ENCODE assay signal across 18 cellular contexts in the genomic region with DNA sequence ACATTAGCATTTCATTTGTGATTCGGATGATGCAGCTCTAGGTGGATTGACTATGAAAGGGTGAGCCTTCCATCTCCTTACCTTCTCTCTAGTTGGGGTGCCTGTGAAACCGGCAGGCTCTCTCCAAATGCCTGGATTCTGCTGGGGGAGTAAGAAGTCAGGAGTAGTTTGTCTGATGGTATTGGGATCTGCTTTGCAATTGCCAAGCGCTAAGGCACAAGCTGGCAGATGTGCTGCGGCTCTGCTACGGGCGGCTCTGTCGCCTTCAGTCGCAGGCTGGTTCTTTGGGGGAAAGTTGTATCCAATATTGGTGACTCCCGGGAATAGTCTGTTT. TPM values are rescaled to one million over a fixed set of nuclear protein-coding genes. Genes with fewer than 3 reads are reported as not detected.
DNase-seq lines count a peak whose midpoint lies in the region; ATAC-seq, FAIRE-seq and TF ChIP-seq lines count a peak whose summit lies in the region.
"Had no signal": no experiment of that assay in that cellular context is flagged by ENCODE, and none has a peak within 500 bp of the region (broad histone marks: within the 10 kb centered on the region; RNA-seq: fewer than 3 reads in every experiment).

No MANE protein-coding gene starts in this region.

- no peak overlapping the region for H3K56ac ChIP-seq in H9 (ENCODE audit: insufficient read length, low read depth, low read length)

- no peaks in the 10 kb centered on the region for H3K27me3 Mint-ChIP-seq in H9 (ENCODE audit: low read depth)

- peak overlapping the region; percentile 79 to 91 for H3K4me3 Mint-ChIP-seq in H9
- H3K4me3 Mint-ChIP-seq: activated CD8-positive, alpha-beta memory T cell treated with anti-CD3 and anti-CD28 coated beads, Interleukin-2, amount 10 ng/mL, durations not matched to agents 7 days and 5 days; activated naive CD4-positive, alpha-beta T cell treated with anti-CD3 and anti-CD28 coated beads, Interleukin-2, amount 10 ng/mL, durations not matched to agents 7 days and 5 days; IgD-negative memory B cell; immature natural killer cell had no signal

- ATAC-seq in HG03378 (IDR thresholded peaks at IDR 0.05; ENCODE audit: unreplicated experiment): no peak
- ATAC-seq: activated CD8-positive, alpha-beta memory T cell treated with anti-CD3 and anti-CD28 coated beads, Interleukin-2, amount 10 ng/mL, durations not matched to agents 7 days and 5 days; esophagus mucosa had no signal

- H3K4me3 ChIP-seq in neuronal stem cell (ENCODE audit: low read length in 2 of 2): peak overlapping the region; percentile 39 to 53
- H3K4me3 ChIP-seq: SK-N-MC, uterus had no signal

- no peaks in the 10 kb centered on the region for H3K9me3 Mint-ChIP-seq in H9
- H3K9me3 Mint-ChIP-seq: activated naive CD4-positive, alpha-beta T cell treated with anti-CD3 and anti-CD28 coated beads, Interleukin-2, amount 10 ng/mL, durations not matched to agents 7 days and 5 days had no signal

- H3K79me1 ChIP-seq in H9 (ENCODE audit: insufficient read depth, low read depth, low read length, poor library complexity, severe bottlenecking) (no peaks in the 10 kb centered on the region), neuronal stem cell (ENCODE audit: low read depth, low read length) (no peaks in the 10 kb centered on the region)

- H3K18ac ChIP-seq in H9 (ENCODE audit: insufficient read length, low read depth, low read length): peak overlapping the region; percentile 30
- H3K18ac ChIP-seq in neuronal stem cell (ENCODE audit: low read length): peak overlapping the region; percentile 23

- peaks cover 24% of the 10 kb centered on the region; the same call in 1 of the 2 replicates for H3K79me2 ChIP-seq in H9 (ENCODE audit: insufficient read depth, low read length)

- H3K23me2 ChIP-seq in H9 (ENCODE audit: insufficient read length, low read depth, low read length, poor library complexity, severe bottlenecking): peaks cover 10% of the 10 kb centered on the region

- H2BK12ac ChIP-seq in H9 (ENCODE audit: insufficient read length, low read depth, low read length): no peak overlapping the region
- H2BK12ac ChIP-seq in neuronal stem cell (ENCODE audit: low read length): no peak overlapping the region

- H3K9me3 ChIP-seq in H9 (ENCODE audit: control insufficient read depth, low read depth, low read length) (no peaks in the 10 kb centered on the region), neuronal stem cell (replicated peaks in 1 of 2; ENCODE audit: control insufficient read depth in 2 of 2, insufficient read depth in 1 of 2, low read depth in 1 of 2, low read length in 2 of 2) (no peaks in the 10 kb centered on the region)
- H3K9me3 ChIP-seq: uterus had no signal

- H3K27ac Mint-ChIP-seq in H9: peak overlapping the region; percentile 98 to 100 (median 98)
- H3K27ac Mint-ChIP-seq: activated CD8-positive, alpha-beta memory T cell treated with anti-CD3 and anti-CD28 coated beads, Interleukin-2, amount 10 ng/mL, durations not matched to agents 7 days and 5 days; activated naive CD4-positive, alpha-beta T cell treated with anti-CD3 and anti-CD28 coated beads, Interleukin-2, amount 10 ng/mL, durations not matched to agents 7 days and 5 days; IgD-negative memory B cell; immature natural killer cell had no signal

- no peaks in the 10 kb centered on the region for H4K20me1 ChIP-seq in H9 (ENCODE audit: control insufficient read depth, insufficient read depth, insufficient read length)

- peaks cover 0 to 9% (median 3%) of the 10 kb centered on the region in 3 experiments; a peak in 4 of 7 replicates for H3K36me3 Mint-ChIP-seq in H9 (ENCODE audit: insufficient read depth in 1 of 3, low read depth in 3 of 3)
- H3K36me3 Mint-ChIP-seq: activated CD8-positive, alpha-beta memory T cell treated with anti-CD3 and anti-CD28 coated beads, Interleukin-2, amount 10 ng/mL, durations not matched to agents 7 days and 5 days; activated naive CD4-positive, alpha-beta T cell treated with anti-CD3 and anti-CD28 coated beads, Interleukin-2, amount 10 ng/mL, durations not matched to agents 7 days and 5 days; IgD-negative memory B cell; immature natural killer cell had no signal

- H4K91ac ChIP-seq in H9 (ENCODE audit: insufficient read length, low read depth, low read length) (no peak overlapping the region), neuronal stem cell (ENCODE audit: low read depth, low read length, poor library complexity) (no peak overlapping the region)

- no peak for FAIRE-seq in GM12892 (lab: Jason Lieb, UNC)
- no peak for FAIRE-seq in D721Med (lab: Jason Lieb, UNC)

- no peaks in the 10 kb centered on the region; the same call in 1 of the 2 replicates for H3K27me3 ChIP-seq in H9 (ENCODE audit: insufficient read depth, low read length)
- no peaks in the 10 kb centered on the region for H3K27me3 ChIP-seq in neuronal stem cell (ENCODE audit: control insufficient read depth in 3 of 3, insufficient read depth in 3 of 3, low read depth in 1 of 3, low read length in 3 of 3)
- H3K27me3 ChIP-seq: uterus had no signal

- peak; percentile 83 for DNase-seq in H9
- DNase-seq in NCI-H69 (lab: John Stamatoyannopoulos, UW): peak; percentile 94
- peak; percentile 90 for DNase-seq in iPS DF 19.7 (ENCODE audit: low read depth, low spot score)
- DNase-seq in neuronal stem cell (ENCODE audit: low spot score): no peak
- DNase-seq in stimulated activated CD4-positive, alpha-beta T cell treated with anti-CD3 and anti-CD28 coated beads, Interleukin-2, amount 100 ng/mL, for 48 hours: no peak
- DNase-seq in GM12892 (ENCODE audit: insufficient read length): no peak
- no peak for DNase-seq in D721Med (ENCODE audit: insufficient read length, low spot score)
- DNase-seq: activated CD8-positive, alpha-beta memory T cell treated with anti-CD3 and anti-CD28 coated beads, Interleukin-2, amount 10 ng/mL, durations not matched to agents 7 days and 5 days; activated naive CD4-positive, alpha-beta T cell treated with anti-CD3 and anti-CD28 coated beads, Interleukin-2, amount 10 ng/mL, durations not matched to agents 7 days and 5 days; central memory CD4-positive, alpha-beta T cell; DMS 273 treated with DMSO at 0.1 percent for 48 hours; immature natural killer cell; NCI-H1436; uterus had no signal

- H2AK5ac ChIP-seq in H9 (ENCODE audit: insufficient read length, low read length) (no peak overlapping the region), neuronal stem cell (ENCODE audit: low read depth, low read length) (no peak overlapping the region)

- H2BK15ac ChIP-seq in H9 (ENCODE audit: low read depth, low read length) (no peak overlapping the region), neuronal stem cell (ENCODE audit: low read length) (no peak overlapping the region)

- no peak overlapping the region for H4K5ac ChIP-seq in H9 (ENCODE audit: insufficient read length, low read depth, low read length)

- no peaks in the 10 kb centered on the region for H3K36me3 ChIP-seq in neuronal stem cell (replicated peaks in 1 of 2; ENCODE audit: control insufficient read depth in 2 of 2, insufficient read depth in 2 of 2, low read length in 2 of 2)
- H3K36me3 ChIP-seq: uterus had no signal

- no peak overlapping the region for H2BK20ac ChIP-seq in H9 (ENCODE audit: low read depth, low read length, poor library complexity, severe bottlenecking)

- peaks cover 69 to 73% of the 10 kb centered on the region in 2 experiments for H3K4me1 Mint-ChIP-seq in H9
- H3K4me1 Mint-ChIP-seq: activated naive CD4-positive, alpha-beta T cell treated with anti-CD3 and anti-CD28 coated beads, Interleukin-2, amount 10 ng/mL, durations not matched to agents 7 days and 5 days; immature natural killer cell had no signal

- H3K9ac ChIP-seq in H9 (ENCODE audit: extremely low read depth, insufficient read length, low read length): peak overlapping the region; percentile 86
- no peak overlapping the region for H3K9ac ChIP-seq in neuronal stem cell (ENCODE audit: low read depth, low read length, poor library complexity)

- no peak overlapping the region for H3K23ac ChIP-seq in H9 (ENCODE audit: insufficient read length, low read depth, low read length)
- no peak overlapping the region for H3K23ac ChIP-seq in neuronal stem cell (ENCODE audit: low read depth, low read length, poor library complexity)

- H3T11ph ChIP-seq in H9 (ENCODE audit: low read length): no peak overlapping the region

- H2BK5ac ChIP-seq in H9 (ENCODE audit: insufficient read length, low read length) (no peak overlapping the region), neuronal stem cell (ENCODE audit: low read length) (no peak overlapping the region)

- H2BK120ac ChIP-seq in H9 (ENCODE audit: low read depth, low read length, poor library complexity, severe bottlenecking): peak overlapping the region; percentile 51
- H2BK120ac ChIP-seq in neuronal stem cell (ENCODE audit: low read depth, low read length): no peak overlapping the region

- H4K8ac ChIP-seq in H9 (replicated peaks; ENCODE audit: insufficient read length, low read depth, low read length) (no peak overlapping the region), neuronal stem cell (ENCODE audit: low read depth, low read length) (no peak overlapping the region)

- H3K14ac ChIP-seq in H9 (ENCODE audit: insufficient read depth, low read length): peak overlapping the region; percentile 29; the same call in 1 of the 2 replicates
- no peak overlapping the region for H3K14ac ChIP-seq in neuronal stem cell (ENCODE audit: low read length)

- TF ChIP-seq CTCF in H9 (conservative IDR thresholded peaks at IDR 0.05): no peak
- no peak for TF ChIP-seq CTCF in D721Med (IDR thresholded peaks at IDR 0.05; ENCODE audit: insufficient read depth, missing control alignments)

- peaks cover 6% of the 10 kb centered on the region; the same call in 1 of the 2 replicates for H3K4me1 ChIP-seq in H9 (ENCODE audit: insufficient read depth, low read length)
- H3K4me1 ChIP-seq in neuronal stem cell (ENCODE audit: control insufficient read depth in 2 of 2, insufficient read depth in 1 of 2, low read depth in 1 of 2, low read length in 2 of 2): peaks cover 3 to 12% of the 10 kb centered on the region in 2 donors
- H3K4me1 ChIP-seq: uterus had no signal

- H3K4ac ChIP-seq in H9 (ENCODE audit: low read depth, low read length) (no peak overlapping the region), neuronal stem cell (ENCODE audit: low read length) (no peak overlapping the region)

- H3K27ac ChIP-seq in H9 (ENCODE audit: insufficient read length, low read depth, low read length): peak overlapping the region; percentile 93
- peak overlapping the region; percentile 75 for H3K27ac ChIP-seq in neuronal stem cell (replicated peaks; ENCODE audit: low read length)
- H3K27ac ChIP-seq: SK-N-MC, uterus had no signal

- peak overlapping the region; percentile 74 for H3K4me2 ChIP-seq in H9 (ENCODE audit: insufficient read depth, insufficient read length, low read length)
- peak overlapping the region; percentile 56 for H3K4me2 ChIP-seq in neuronal stem cell (ENCODE audit: insufficient read depth, low read length, poor library complexity, severe bottlenecking)

- H2AFZ ChIP-seq in H9 (ENCODE audit: low read length) (no peak overlapping the region), neuronal stem cell (ENCODE audit: low read length) (peak overlapping the region; percentile 75)

- no CpG with 5 or more reads among the region's 9 CpGs for WGBS in H9 (ENCODE audit: extremely low coverage, insufficient read length, low lambda C conversion rate)
- WGBS in neuronal stem cell (ENCODE audit: extremely low coverage in 2 of 2, insufficient read length in 2 of 2, insufficient replicate concordance in 1 of 2), 2 donors: no CpG with 5 or more reads among the region's 9 CpGs

- no peak for TF ChIP-seq POLR2A in GM12892 (IDR thresholded peaks at IDR 0.05; ENCODE audit: low read depth, low read length)

RNA-seq across cellular contexts. Expression of gene RMST, which starts 2.4 kb away (rescaled TPM):
- total RNA-seq in H9 (2021): 45.8 and 57.5 TPM in 2 replicates
- 13.8 TPM for polyA plus RNA-seq in neuronal stem cell (2013, experiment 1 of 2)
- 12.8 TPM for polyA plus RNA-seq in neuronal stem cell (2013, experiment 2 of 2)
- polyA plus RNA-seq in GM12892 (2012; ENCODE audit: missing spikeins): 0.38 TPM
- total RNA-seq: activated CD8-positive, alpha-beta memory T cell treated with anti-CD3 and anti-CD28 coated beads, Interleukin-2, amount 10 ng/mL, durations not matched to agents 7 days and 5 days had no signal
- polyA plus RNA-seq: IgD-negative memory B cell, immature natural killer cell had no signal

Comparison
In these comparisons a context has a peak if more than half of its experiments do, and no peak if none do; other contexts are left out.
1. DNase-seq: peak in H9 (single experiment), NCI-H69 (single experiment) and iPS DF 19.7 (single experiment); none in neuronal stem cell (single experiment), stimulated activated CD4-positive, alpha-beta T cell treated with anti-CD3 and anti-CD28 coated beads, Interleukin-2, amount 100 ng/mL, for 48 hours (0 of 2), GM12892 (single experiment) and D721Med (single experiment).